8 cellular contexts compared by ENCODE assay signal in the genomic region with DNA sequence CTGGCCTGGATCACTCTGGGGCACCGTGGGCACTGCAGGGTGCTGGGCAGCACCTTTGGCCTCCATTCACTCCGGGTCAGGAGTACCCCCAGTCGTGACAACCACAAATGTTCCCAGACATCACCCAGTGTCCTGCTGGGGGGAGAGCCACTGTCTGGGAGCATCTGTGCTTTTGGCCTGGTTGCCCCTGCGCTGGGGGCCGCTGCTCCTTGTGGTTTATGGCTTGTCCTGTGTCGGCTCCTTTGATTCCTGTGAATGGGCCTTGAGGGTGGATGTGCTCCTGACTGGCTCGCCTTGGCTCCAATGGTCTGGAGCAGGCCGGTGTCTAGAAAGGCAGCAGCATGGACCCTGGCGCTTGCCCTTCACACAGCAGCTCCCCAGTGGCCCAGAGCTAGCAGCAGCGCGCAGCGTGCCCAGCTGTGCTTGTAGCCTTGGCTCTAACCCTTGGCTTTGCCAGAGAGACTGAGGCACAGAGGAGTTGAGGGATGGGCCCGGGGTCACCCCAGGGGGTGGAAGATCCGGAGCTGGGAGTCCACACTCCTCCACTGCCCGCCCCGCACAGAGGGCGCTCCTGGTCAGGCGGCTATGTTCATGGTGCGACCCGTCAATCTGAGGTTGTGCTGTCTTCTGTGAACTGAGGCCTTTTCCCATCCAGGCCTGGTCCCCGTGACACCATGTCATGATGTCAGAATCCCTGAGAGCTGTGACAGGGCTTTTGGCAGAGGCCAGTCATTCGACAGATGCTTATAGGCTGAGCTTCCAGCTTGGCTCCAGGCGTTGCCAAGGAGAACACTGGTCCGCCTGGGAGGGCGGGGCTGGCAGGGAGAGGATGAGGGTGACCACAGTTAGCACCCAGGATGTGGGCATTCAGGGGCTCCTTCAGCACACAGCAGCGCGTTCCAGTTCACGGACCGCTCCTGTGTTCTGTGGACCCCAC.
DNase-seq lines count a peak whose midpoint lies in the region; ATAC-seq and TF ChIP-seq lines count a peak whose summit lies in the region.

No MANE protein-coding gene starts in this region.

- ATAC-seq in HG03196 (IDR thresholded peaks at IDR 0.05; ENCODE audit: unreplicated experiment) (no peak), HG03097 (IDR thresholded peaks at IDR 0.05; ENCODE audit: low FRiP score, unreplicated experiment) (no peak)

- in situ Hi-C loops in astrocyte of the spinal cord (cut with HindIII; ENCODE audit: low sequenced_read_pairs), result no loop called here

- no peak for TF ChIP-seq CTCF in astrocyte of the spinal cord (IDR thresholded peaks at IDR 0.05; ENCODE audit: low read depth, low read length)

- no peak overlapping the region for H3K4me3 ChIP-seq in astrocyte of the spinal cord (ENCODE audit: low read depth, low read length)

- peak; percentile 48 for DNase-seq in DMS53 (lab: John Stamatoyannopoulos, UW)
- no peak for DNase-seq in DMS53 treated with DMSO at 0.1 percent for 48 hours (lab: John Stamatoyannopoulos, UW; ENCODE audit: unreplicated experiment)
- peak; percentile 45 for DNase-seq in astrocyte of the spinal cord (ENCODE audit: low read depth, low spot score)
- DNase-seq in iris pigment epithelial cell (ENCODE audit: low read depth), result peak; percentile 42
- DNase-seq in superior temporal gyrus (ENCODE audit: extremely low spot score), result peak; percentile 98
- DNase-seq in NCI-H748 treated with DMSO at 0.1 percent for 48 hours (lab: John Stamatoyannopoulos, UW), result no peak

Comparison
In these comparisons a context has a peak if more than half of its experiments do, and no peak if none do; other contexts are left out.
1. DNase-seq: peak in DMS53 (single experiment), astrocyte of the spinal cord (single experiment), iris pigment epithelial cell (single experiment) and superior temporal gyrus (single experiment); none in DMS53 treated with DMSO at 0.1 percent for 48 hours (single experiment) and NCI-H748 treated with DMSO at 0.1 percent for 48 hours (single experiment).